24 cellular contexts compared by ENCODE assay signal in the genomic region with DNA sequence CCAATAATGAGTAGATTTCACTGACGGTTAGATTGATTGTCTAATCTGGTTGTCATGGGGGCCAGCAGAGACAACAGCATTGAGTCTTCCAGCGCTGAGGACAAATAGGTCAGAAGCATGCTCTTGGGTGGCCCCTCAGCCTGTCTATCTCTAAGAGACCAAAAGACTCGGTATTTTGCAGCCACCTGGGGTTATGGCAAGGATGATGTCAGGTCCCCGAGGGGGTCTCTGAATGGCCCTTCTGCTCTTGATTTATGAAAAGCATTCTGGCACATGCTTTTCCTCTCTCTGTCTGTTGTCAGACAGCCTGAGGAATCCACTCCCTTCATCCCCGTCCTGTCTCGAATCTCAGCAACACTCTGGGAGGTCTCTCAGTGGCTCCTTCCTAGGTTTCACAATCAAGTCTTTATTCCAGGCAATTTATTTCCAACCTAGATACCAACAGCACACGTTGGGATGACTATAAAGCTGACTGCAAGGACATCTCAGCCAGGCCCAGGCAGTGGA.
"Had no signal": no experiment of that assay in that cellular context is flagged by ENCODE, and none has a peak within 500 bp of the region (broad histone marks: within the 10 kb centered on the region; RNA-seq: fewer than 3 reads in every experiment).

No MANE protein-coding gene starts in this region.

- H3K4me3 Mint-ChIP-seq: activated naive CD4-positive, alpha-beta T cell treated with anti-CD3 and anti-CD28 coated beads for 36 hours; activated naive CD8-positive, alpha-beta T cell treated with anti-CD3 and anti-CD28 coated beads, Interleukin-2, amount 10 ng/mL, durations not matched to agents 7 days and 5 days; activated T-cell treated with anti-CD3 and anti-CD28 coated beads, Interleukin-2, amount 50 U/mL, for 72 hours; endodermal cell; mesothelial cell of epicardium; naive thymus-derived CD8-positive, alpha-beta T cell; stimulated activated naive B cell treated with anti-CD40 and anti-IgM and Interleukin-4, amounts not matched to agents 10 μg/mL and 1 μg/mL and 100 μg/mL, for 72 hours; T-helper 1 cell treated with Interleukin-12 subunit alpha and Interleukin-12 subunit beta and Interleukin-4 antibody, amounts not matched to agents 30 μg/mL and 1 μg/mL, for 36 hours; WTC11 had no signal

- H3K36me3 ChIP-seq: left lung, sigmoid colon, vagina had no signal

- H3K27me3 ChIP-seq: left lung, sigmoid colon, vagina had no signal

- H3K9me3 Mint-ChIP-seq: activated naive CD4-positive, alpha-beta T cell treated with anti-CD3 and anti-CD28 coated beads for 36 hours; activated naive CD8-positive, alpha-beta T cell treated with anti-CD3 and anti-CD28 coated beads, Interleukin-2, amount 10 ng/mL, durations not matched to agents 7 days and 5 days; activated T-cell treated with anti-CD3 and anti-CD28 coated beads, Interleukin-2, amount 50 U/mL, for 72 hours; endodermal cell; mesothelial cell of epicardium; naive thymus-derived CD8-positive, alpha-beta T cell; stimulated activated naive B cell treated with anti-CD40 and anti-IgM and Interleukin-4, amounts not matched to agents 10 μg/mL and 1 μg/mL and 100 μg/mL, for 72 hours; T-helper 1 cell treated with Interleukin-12 subunit alpha and Interleukin-12 subunit beta and Interleukin-4 antibody, amounts not matched to agents 30 μg/mL and 1 μg/mL, for 36 hours; WTC11 had no signal

- H3K4me2 ChIP-seq: smooth muscle cell had no signal

- H3K9me3 ChIP-seq: left lung, sigmoid colon, vagina had no signal

- H3K9ac ChIP-seq: parathyroid adenoma had no signal

- DNase-seq: activated effector memory CD4-positive, alpha-beta T cell treated with Interleukin-2 at 50 U/mL for 16 hours; activated naive CD4-positive, alpha-beta T cell treated with anti-CD3 and anti-CD28 coated beads for 36 hours; activated naive CD8-positive, alpha-beta T cell treated with anti-CD3 and anti-CD28 coated beads, Interleukin-2, amount 10 ng/mL, durations not matched to agents 7 days and 5 days; activated T-cell treated with anti-CD3 and anti-CD28 coated beads, Interleukin-2, amount 50 U/mL, for 72 hours; amniotic stem cell; cerebellar nuclear complex; endodermal cell; kidney; left lung; naive thymus-derived CD8-positive, alpha-beta T cell; sigmoid colon; stimulated activated CD4-positive, alpha-beta T cell treated with anti-CD3 and anti-CD28 coated beads, Interleukin-15, amount 100 ng/mL, for 24 hours; stimulated activated CD4-positive, alpha-beta T cell treated with anti-CD3 and anti-CD28 coated beads, Interleukin-2, amount 100 ng/mL, for 48 hours; stimulated activated CD8-positive, alpha-beta memory T cell treated with anti-CD3 and anti-CD28 coated beads, Interleukin-4, amount 100 ng/mL, for 48 hours; stimulated activated naive B cell treated with anti-CD40 and anti-IgM and Interleukin-4, amounts not matched to agents 10 μg/mL and 1 μg/mL and 100 μg/mL, for 72 hours; T1000; trophoblast cell had no signal

- H3K4me1 Mint-ChIP-seq: stimulated activated naive B cell treated with anti-CD40 and anti-IgM and Interleukin-4, amounts not matched to agents 10 μg/mL and 1 μg/mL and 100 μg/mL, for 72 hours had no signal

- H3K36me3 Mint-ChIP-seq: activated naive CD8-positive, alpha-beta T cell treated with anti-CD3 and anti-CD28 coated beads, Interleukin-2, amount 10 ng/mL, durations not matched to agents 7 days and 5 days; mesothelial cell of epicardium; naive thymus-derived CD8-positive, alpha-beta T cell; stimulated activated naive B cell treated with anti-CD40 and anti-IgM and Interleukin-4, amounts not matched to agents 10 μg/mL and 1 μg/mL and 100 μg/mL, for 72 hours; WTC11 had no signal

- H3K27me3 Mint-ChIP-seq: stimulated activated naive B cell treated with anti-CD40 and anti-IgM and Interleukin-4, amounts not matched to agents 10 μg/mL and 1 μg/mL and 100 μg/mL, for 72 hours had no signal

- H3K27ac ChIP-seq: coronary artery, parathyroid adenoma, sigmoid colon, vagina had no signal

- H3K4me3 ChIP-seq: coronary artery, left lung, sigmoid colon, smooth muscle cell, vagina had no signal

- H3K27ac Mint-ChIP-seq: activated naive CD4-positive, alpha-beta T cell treated with anti-CD3 and anti-CD28 coated beads for 36 hours; activated naive CD8-positive, alpha-beta T cell treated with anti-CD3 and anti-CD28 coated beads, Interleukin-2, amount 10 ng/mL, durations not matched to agents 7 days and 5 days; activated T-cell treated with anti-CD3 and anti-CD28 coated beads, Interleukin-2, amount 50 U/mL, for 72 hours; endodermal cell; mesothelial cell of epicardium; naive thymus-derived CD8-positive, alpha-beta T cell; stimulated activated naive B cell treated with anti-CD40 and anti-IgM and Interleukin-4, amounts not matched to agents 10 μg/mL and 1 μg/mL and 100 μg/mL, for 72 hours; T-helper 1 cell treated with Interleukin-12 subunit alpha and Interleukin-12 subunit beta and Interleukin-4 antibody, amounts not matched to agents 30 μg/mL and 1 μg/mL, for 36 hours; WTC11 had no signal

- H3K4me1 ChIP-seq: parathyroid adenoma, sigmoid colon, vagina had no signal
